In the genomic region with DNA sequence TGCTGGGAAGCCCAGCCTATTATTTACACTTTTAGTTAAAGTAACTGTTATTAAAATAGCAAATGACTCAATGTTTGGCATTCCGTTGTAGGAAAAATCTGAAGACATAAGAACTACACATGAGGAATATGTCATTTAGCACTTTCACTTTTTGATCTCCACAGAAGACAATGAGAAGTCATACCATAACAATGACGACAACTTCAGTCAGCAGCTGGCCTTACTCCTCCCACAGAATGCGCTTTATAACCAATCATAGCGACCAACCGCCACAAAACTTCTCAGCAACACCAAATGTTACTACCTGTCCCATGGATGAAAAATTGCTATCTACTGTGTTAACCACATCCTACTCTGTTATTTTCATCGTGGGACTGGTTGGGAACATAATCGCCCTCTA, we compare ENCODE assay signal across 1 cellular context.
TF ChIP-seq lines count a peak whose summit lies in the region.

No MANE protein-coding gene starts in this region.

TF ChIP-seq in GM23338, 12 proteins besides CTCF, POLR2A, EP300 and RAD21 (continued from another document):
- TF ChIP-seq, protein P1, sequence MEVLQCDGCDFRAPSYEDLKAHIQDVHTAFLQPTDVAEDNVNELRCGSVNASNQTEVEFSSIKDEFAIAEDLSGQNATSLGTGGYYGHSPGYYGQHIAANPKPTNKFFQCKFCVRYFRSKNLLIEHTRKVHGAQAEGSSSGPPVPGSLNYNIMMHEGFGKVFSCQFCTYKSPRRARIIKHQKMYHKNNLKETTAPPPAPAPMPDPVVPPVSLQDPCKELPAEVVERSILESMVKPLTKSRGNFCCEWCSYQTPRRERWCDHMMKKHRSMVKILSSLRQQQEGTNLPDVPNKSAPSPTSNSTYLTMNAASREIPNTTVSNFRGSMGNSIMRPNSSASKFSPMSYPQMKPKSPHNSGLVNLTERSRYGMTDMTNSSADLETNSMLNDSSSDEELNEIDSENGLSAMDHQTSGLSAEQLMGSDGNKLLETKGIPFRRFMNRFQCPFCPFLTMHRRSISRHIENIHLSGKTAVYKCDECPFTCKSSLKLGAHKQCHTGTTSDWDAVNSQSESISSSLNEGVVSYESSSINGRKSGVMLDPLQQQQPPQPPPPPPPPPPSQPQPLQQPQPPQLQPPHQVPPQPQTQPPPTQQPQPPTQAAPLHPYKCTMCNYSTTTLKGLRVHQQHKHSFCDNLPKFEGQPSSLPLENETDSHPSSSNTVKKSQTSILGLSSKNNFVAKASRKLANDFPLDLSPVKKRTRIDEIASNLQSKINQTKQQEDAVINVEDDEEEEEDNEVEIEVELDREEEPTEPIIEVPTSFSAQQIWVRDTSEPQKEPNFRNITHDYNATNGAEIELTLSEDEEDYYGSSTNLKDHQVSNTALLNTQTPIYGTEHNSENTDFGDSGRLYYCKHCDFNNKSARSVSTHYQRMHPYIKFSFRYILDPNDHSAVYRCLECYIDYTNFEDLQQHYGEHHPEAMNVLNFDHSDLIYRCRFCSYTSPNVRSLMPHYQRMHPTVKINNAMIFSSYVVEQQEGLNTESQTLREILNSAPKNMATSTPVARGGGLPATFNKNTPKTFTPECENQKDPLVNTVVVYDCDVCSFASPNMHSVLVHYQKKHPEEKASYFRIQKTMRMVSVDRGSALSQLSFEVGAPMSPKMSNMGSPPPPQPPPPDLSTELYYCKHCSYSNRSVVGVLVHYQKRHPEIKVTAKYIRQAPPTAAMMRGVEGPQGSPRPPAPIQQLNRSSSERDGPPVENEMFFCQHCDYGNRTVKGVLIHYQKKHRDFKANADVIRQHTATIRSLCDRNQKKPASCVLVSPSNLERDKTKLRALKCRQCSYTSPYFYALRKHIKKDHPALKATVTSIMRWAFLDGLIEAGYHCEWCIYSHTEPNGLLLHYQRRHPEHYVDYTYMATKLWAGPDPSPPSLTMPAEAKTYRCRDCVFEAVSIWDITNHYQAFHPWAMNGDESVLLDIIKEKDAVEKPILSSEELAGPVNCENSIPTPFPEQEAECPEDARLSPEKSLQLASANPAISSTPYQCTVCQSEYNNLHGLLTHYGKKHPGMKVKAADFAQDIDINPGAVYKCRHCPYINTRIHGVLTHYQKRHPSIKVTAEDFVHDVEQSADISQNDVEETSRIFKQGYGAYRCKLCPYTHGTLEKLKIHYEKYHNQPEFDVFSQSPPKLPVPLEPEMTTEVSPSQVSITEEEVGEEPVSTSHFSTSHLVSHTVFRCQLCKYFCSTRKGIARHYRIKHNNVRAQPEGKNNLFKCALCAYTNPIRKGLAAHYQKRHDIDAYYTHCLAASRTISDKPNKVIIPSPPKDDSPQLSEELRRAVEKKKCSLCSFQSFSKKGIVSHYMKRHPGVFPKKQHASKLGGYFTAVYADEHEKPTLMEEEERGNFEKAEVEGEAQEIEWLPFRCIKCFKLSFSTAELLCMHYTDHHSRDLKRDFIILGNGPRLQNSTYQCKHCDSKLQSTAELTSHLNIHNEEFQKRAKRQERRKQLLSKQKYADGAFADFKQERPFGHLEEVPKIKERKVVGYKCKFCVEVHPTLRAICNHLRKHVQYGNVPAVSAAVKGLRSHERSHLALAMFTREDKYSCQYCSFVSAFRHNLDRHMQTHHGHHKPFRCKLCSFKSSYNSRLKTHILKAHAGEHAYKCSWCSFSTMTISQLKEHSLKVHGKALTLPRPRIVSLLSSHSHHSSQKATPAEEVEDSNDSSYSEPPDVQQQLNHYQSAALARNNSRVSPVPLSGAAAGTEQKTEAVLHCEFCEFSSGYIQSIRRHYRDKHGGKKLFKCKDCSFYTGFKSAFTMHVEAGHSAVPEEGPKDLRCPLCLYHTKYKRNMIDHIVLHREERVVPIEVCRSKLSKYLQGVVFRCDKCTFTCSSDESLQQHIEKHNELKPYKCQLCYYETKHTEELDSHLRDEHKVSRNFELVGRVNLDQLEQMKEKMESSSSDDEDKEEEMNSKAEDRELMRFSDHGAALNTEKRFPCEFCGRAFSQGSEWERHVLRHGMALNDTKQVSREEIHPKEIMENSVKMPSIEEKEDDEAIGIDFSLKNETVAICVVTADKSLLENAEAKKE (CRISPR knock-in tag; IDR thresholded peaks at IDR 0.05) = no peak
- TF ChIP-seq, protein P2, sequence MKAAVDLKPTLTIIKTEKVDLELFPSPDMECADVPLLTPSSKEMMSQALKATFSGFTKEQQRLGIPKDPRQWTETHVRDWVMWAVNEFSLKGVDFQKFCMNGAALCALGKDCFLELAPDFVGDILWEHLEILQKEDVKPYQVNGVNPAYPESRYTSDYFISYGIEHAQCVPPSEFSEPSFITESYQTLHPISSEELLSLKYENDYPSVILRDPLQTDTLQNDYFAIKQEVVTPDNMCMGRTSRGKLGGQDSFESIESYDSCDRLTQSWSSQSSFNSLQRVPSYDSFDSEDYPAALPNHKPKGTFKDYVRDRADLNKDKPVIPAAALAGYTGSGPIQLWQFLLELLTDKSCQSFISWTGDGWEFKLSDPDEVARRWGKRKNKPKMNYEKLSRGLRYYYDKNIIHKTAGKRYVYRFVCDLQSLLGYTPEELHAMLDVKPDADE (IDR thresholded peaks at IDR 0.05) = no peak
